ENCODE assay signal across 8 cellular contexts in the genomic region with DNA sequence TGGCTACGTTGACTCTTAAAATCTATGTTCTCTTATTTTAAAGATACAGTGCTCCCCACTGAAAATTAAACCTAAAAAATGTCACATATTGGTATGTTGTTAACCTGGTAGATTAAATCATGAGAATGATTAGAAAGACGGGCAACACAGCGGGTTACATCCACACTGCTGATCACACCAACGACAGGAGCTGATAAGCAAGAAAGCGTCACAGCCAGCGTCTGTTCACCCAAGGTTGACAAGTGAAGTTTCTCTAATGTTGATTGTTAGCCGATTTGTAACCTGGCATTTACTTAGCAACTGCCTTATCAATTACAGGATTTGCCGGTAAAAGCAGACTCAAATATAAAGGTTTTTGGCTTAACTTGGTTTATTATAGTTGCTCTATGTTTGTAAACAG.
"Had no signal": no experiment of that assay in that cellular context is flagged by ENCODE, and none has a peak within 500 bp of the region (broad histone marks: within the 10 kb centered on the region; RNA-seq: fewer than 3 reads in every experiment).

No MANE protein-coding gene starts in this region.

- H3K9me3 Mint-ChIP-seq: GM23338, H9 had no signal

- H3K4me3 ChIP-seq: GM23338 had no signal

- H2AFZ ChIP-seq: GM23338 had no signal

- H3K27ac ChIP-seq: HL-60 had no signal

- H3K4me3 Mint-ChIP-seq: GM23338, H9 had no signal

- H3K27ac Mint-ChIP-seq: GM23338 had no signal

- H3K4me2 ChIP-seq: GM23338 had no signal

- DNase-seq: H9, HCEC 1CT, KBM-7 had no signal

- ATAC-seq: GM23338, HepG2 had no signal

- FAIRE-seq: H1, H54, HepG2 had no signal
